8 cellular contexts compared by ENCODE assay signal in the genomic region with DNA sequence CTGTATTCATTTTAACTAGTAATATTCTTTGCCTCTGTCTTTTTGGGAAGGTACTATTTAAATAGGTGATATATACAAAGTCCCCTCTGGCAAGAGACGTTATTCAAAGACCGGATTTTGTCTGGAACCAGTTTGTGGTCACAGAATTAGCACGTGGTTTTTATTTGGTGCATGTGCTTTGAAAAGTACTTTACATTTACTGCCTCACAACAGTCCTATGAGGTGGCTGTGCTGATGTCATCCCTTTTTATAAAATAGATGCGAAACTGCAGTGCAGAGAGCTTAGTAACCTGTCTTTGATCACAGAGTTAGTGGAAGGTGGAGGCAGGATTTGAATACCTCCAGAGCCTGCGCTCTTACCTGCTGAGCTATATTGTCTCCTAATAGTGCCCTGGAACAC.
DNase-seq lines count a peak whose midpoint lies in the region; ATAC-seq and TF ChIP-seq lines count a peak whose summit lies in the region.

No MANE protein-coding gene starts in this region.

- no peaks in the 10 kb centered on the region for H3K36me3 Mint-ChIP-seq in nephron (ENCODE audit: low read depth)

- peak overlapping the region; percentile 91 to 98 (median 94) for H3K4me2 ChIP-seq in BLaER1 treated with 17β-estradiol and CSF1 and Interleukin-3, amounts not matched to agents 10 nM and 100 nM

- intact Hi-C loops in posterior cingulate gyrus (cut with DNase I) = no loop called here

- H3K4me3 ChIP-seq in BLaER1 treated with 17β-estradiol and CSF1 and Interleukin-3, amounts not matched to agents 10 nM and 100 nM = peak overlapping the region in 1 of 10 experiments; percentile 21; a peak in 1 of 20 replicates

- no peaks in the 10 kb centered on the region for H3K36me3 ChIP-seq in BLaER1 treated with 17β-estradiol and CSF1 and Interleukin-3, amounts not matched to agents 10 nM and 100 nM

- H4K20me1 ChIP-seq in BLaER1 treated with 17β-estradiol and CSF1 and Interleukin-3, amounts not matched to agents 10 nM and 100 nM = peaks cover 56 to 77% (median 69%) of the 10 kb centered on the region in 11 experiments

- peaks cover 5% of the 10 kb centered on the region for H3K27me3 Mint-ChIP-seq in nephron (ENCODE audit: low read depth)

- H3K4me1 ChIP-seq in BLaER1 treated with 17β-estradiol and CSF1 and Interleukin-3, amounts not matched to agents 10 nM and 100 nM = peaks cover 80 to 93% (median 91%) of the 10 kb centered on the region in 10 experiments

- peak overlapping the region in 5 of 11 experiments; percentile 5 to 93 (median 91); a peak in 6 of 22 replicates for H3K9ac ChIP-seq in BLaER1 treated with 17β-estradiol and CSF1 and Interleukin-3, amounts not matched to agents 10 nM and 100 nM

- H3K27me3 ChIP-seq in BLaER1 treated with 17β-estradiol and CSF1 and Interleukin-3, amounts not matched to agents 10 nM and 100 nM = no peaks in the 10 kb centered on the region

- no peaks in the 10 kb centered on the region for H3K9me3 ChIP-seq in BLaER1 treated with 17β-estradiol and CSF1 and Interleukin-3, amounts not matched to agents 10 nM and 100 nM (replicated peaks in 1 of 11)

- DNase-seq in activated CD8-positive, alpha-beta memory T cell treated with anti-CD3 and anti-CD28 coated beads, Interleukin-2, amount 50 U/mL, for 4 hours = peak; percentile 50
- DNase-seq in DMS 273 (lab: John Stamatoyannopoulos, UW; ENCODE audit: unreplicated experiment) (no peak), HK-2 (ENCODE audit: unreplicated experiment) (no peak), posterior cingulate gyrus (no peak)

- ATAC-seq in GM19043 (IDR thresholded peaks at IDR 0.05; ENCODE audit: low read depth, unreplicated experiment) = peak; percentile 33
- ATAC-seq in HG03196 (IDR thresholded peaks at IDR 0.05; ENCODE audit: unreplicated experiment) = peak; percentile 26

- no peak for TF ChIP-seq CTCF in nephron (IDR thresholded peaks at IDR 0.05; ENCODE audit: unreplicated experiment in 3 of 3)

- H3K4me1 Mint-ChIP-seq in nephron = peaks cover 42% of the 10 kb centered on the region

- H3K27ac Mint-ChIP-seq in nephron = peak overlapping the region in 2 of 3 experiments; percentile 16 to 36

- peak overlapping the region; percentile 18 to 40 (median 37) for H3K4me3 Mint-ChIP-seq in nephron

- H3K27ac ChIP-seq in BLaER1 treated with 17β-estradiol and CSF1 and Interleukin-3, amounts not matched to agents 10 nM and 100 nM = peak overlapping the region in 8 of 11 experiments; percentile 18 to 93 (median 88); a peak in 13 of 22 replicates

- no peaks in the 10 kb centered on the region for H3K9me3 Mint-ChIP-seq in nephron
